Comparison of ENCODE assay signal across 27 cellular contexts in the genomic region with DNA sequence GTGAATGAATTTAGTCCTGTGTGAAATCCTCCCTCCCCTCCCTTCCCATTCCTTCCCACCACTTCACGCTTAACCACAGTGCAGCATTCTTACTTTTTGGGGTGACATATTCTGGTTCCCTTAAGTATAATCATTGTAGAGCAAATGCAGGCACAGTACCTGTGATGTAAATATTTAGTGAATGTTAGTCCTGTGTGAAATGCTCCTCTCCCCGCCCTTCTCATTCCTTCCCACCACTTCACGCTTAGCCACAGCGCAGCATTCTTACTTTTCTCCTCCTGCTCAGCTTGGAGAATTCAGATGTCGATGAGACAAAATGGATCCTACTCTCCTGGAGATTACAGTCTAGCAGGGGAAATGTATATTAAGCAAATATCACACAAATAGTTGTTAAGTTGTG.
"Had no signal": no experiment of that assay in that cellular context is flagged by ENCODE, and none has a peak within 500 bp of the region (broad histone marks: within the 10 kb centered on the region; RNA-seq: fewer than 3 reads in every experiment).

No MANE protein-coding gene starts in this region.

- H3K4me3 Mint-ChIP-seq: naive thymus-derived CD4-positive, alpha-beta T cell; stimulated activated naive B cell treated with anti-CD40 and anti-IgM and Interleukin-4, amounts not matched to agents 10 μg/mL and 1 μg/mL and 100 μg/mL, for 72 hours had no signal

- H3K4me3 ChIP-seq: left lung, lower lobe of right lung, mucosa of descending colon, ovary, right atrium auricular region, skin epidermis, stomach, testis, thyroid gland, transverse colon, uterus had no signal

- H3K27ac Mint-ChIP-seq: natural killer cell treated with Interleukin-12 subunit alpha and Interleukin-12 subunit beta and Interleukin-15 and Interleukin-18, amount 100 ng/mL, for 72 hours; progenitor cell of endocrine pancreas; stimulated activated naive B cell treated with anti-CD40 and anti-IgM and Interleukin-4, amounts not matched to agents 10 μg/mL and 1 μg/mL and 100 μg/mL, for 72 hours had no signal

- ATAC-seq: left colon; left lung; mucosa of descending colon; naive thymus-derived CD4-positive, alpha-beta T cell; sciatic nerve; stimulated activated naive B cell treated with anti-CD40 and anti-IgM and Interleukin-4, amounts not matched to agents 10 μg/mL and 1 μg/mL and 100 μg/mL, for 72 hours; stimulated activated naive CD8-positive, alpha-beta T cell treated with anti-CD3 and anti-CD28 coated beads, Interleukin-15, Interleukin-2, amounts not matched to agents 100 U/mL and 50 U/mL, for 24 hours had no signal

- H3K9me3 Mint-ChIP-seq: immature natural killer cell; natural killer cell treated with Interleukin-12 subunit alpha and Interleukin-12 subunit beta and Interleukin-15 and Interleukin-18, amount 100 ng/mL, for 72 hours had no signal

- H3K27me3 Mint-ChIP-seq: naive thymus-derived CD4-positive, alpha-beta T cell; natural killer cell treated with Interleukin-12 subunit alpha and Interleukin-12 subunit beta and Interleukin-15 and Interleukin-18, amount 100 ng/mL, for 72 hours; progenitor cell of endocrine pancreas; stimulated activated naive B cell treated with anti-CD40 and anti-IgM and Interleukin-4, amounts not matched to agents 10 μg/mL and 1 μg/mL and 100 μg/mL, for 72 hours had no signal

- H3K4me1 ChIP-seq: left lung, lower lobe of right lung, right atrium auricular region, stomach, testis, thyroid gland, uterus had no signal

- H3K36me3 Mint-ChIP-seq: natural killer cell treated with Interleukin-12 subunit alpha and Interleukin-12 subunit beta and Interleukin-15 and Interleukin-18, amount 100 ng/mL, for 72 hours had no signal

- H3K9me3 ChIP-seq: left lung, lower lobe of right lung, mucosa of descending colon, ovary, right atrium auricular region, stomach, testis, thyroid gland, transverse colon, uterus had no signal

- H3K27me3 ChIP-seq: left lung, ovary, right atrium auricular region, stomach, testis, thyroid gland, transverse colon, uterus had no signal

- H3K27ac ChIP-seq: left lung, lower lobe of right lung, ovary, right atrium auricular region, skin epidermis, stomach, testis, thyroid gland, transverse colon, uterus had no signal

- DNase-seq: hypothalamus; kidney; left colon; left lung; lower lobe of right lung; mammary epithelial cell; midbrain; mucosa of descending colon; naive thymus-derived CD4-positive, alpha-beta T cell; ovary; stimulated activated CD4-positive, alpha-beta T cell treated with anti-CD3 and anti-CD28 coated beads, Interleukin-12 subunit alpha, Interleukin-12 subunit beta, amount 100 ng/mL, for 4 hours; stimulated activated CD4-positive, alpha-beta T cell treated with anti-CD3 and anti-CD28 coated beads, Interleukin-15, amount 100 ng/mL, for 24 hours; stimulated activated CD4-positive, alpha-beta T cell treated with anti-CD3 and anti-CD28 coated beads, Interleukin-2, amount 100 ng/mL, for 24 hours; stimulated activated CD4-positive, alpha-beta T cell treated with anti-CD3 and anti-CD28 coated beads, Interleukin-4, amount 100 ng/mL, for 1 hour; stimulated activated naive B cell treated with anti-CD40 and anti-IgM and Interleukin-4, amounts not matched to agents 10 μg/mL and 1 μg/mL and 100 μg/mL, for 72 hours; stimulated activated naive CD8-positive, alpha-beta T cell treated with anti-CD3 and anti-CD28 coated beads, Interleukin-15, Interleukin-2, amounts not matched to agents 100 U/mL and 50 U/mL, for 24 hours; stomach; testis; thyroid gland; transverse colon; uterus had no signal

- H3K36me3 ChIP-seq: left lung, lower lobe of right lung, ovary, right atrium auricular region, stomach, thyroid gland, transverse colon, uterus had no signal
